In the genomic region with DNA sequence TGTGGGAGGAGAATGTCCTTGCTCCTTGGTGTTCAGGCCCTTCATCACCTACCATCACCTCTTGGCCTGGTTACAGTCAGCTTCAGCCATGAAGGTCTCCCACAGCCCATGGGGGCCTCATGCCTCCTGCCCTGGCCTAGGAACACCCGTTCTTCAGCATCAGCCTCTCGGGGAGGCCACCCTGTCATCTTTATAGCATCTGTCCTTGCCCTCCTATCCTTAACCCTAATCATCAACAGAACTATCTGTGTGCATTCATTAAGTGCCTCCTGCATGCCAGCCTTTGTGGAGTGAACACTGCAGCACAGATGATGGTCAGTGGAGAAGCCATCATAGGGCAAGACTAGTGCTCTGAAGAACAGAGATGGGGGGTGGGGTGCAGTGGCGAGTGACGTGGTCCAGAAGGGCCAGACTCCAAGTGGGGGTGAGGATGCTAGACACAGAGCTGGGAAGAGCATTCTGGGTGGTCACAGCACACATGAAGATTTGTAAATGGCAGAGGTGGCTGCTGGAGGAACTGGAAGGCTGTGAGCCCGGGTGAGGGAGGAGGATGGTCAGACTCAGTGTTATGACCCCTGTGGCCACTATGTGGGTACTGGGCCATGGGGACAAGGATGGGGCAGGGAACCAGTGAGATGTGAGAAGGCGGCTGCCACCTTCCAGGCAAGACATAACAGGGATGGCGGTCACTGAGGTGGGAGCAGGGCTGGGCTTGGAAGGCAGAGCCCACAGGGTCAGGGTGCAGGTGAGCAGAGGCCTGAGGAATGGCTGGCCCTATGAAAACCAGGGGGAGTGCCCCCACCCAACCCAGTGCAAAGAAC, we compare ENCODE assay signal across 1 cellular context.
TF ChIP-seq lines count a peak whose summit lies in the region.

No MANE protein-coding gene starts in this region.

TF ChIP-seq in GM23338, 12 proteins besides CTCF, POLR2A, EP300 and RAD21:
- TF ChIP-seq, protein P1, sequence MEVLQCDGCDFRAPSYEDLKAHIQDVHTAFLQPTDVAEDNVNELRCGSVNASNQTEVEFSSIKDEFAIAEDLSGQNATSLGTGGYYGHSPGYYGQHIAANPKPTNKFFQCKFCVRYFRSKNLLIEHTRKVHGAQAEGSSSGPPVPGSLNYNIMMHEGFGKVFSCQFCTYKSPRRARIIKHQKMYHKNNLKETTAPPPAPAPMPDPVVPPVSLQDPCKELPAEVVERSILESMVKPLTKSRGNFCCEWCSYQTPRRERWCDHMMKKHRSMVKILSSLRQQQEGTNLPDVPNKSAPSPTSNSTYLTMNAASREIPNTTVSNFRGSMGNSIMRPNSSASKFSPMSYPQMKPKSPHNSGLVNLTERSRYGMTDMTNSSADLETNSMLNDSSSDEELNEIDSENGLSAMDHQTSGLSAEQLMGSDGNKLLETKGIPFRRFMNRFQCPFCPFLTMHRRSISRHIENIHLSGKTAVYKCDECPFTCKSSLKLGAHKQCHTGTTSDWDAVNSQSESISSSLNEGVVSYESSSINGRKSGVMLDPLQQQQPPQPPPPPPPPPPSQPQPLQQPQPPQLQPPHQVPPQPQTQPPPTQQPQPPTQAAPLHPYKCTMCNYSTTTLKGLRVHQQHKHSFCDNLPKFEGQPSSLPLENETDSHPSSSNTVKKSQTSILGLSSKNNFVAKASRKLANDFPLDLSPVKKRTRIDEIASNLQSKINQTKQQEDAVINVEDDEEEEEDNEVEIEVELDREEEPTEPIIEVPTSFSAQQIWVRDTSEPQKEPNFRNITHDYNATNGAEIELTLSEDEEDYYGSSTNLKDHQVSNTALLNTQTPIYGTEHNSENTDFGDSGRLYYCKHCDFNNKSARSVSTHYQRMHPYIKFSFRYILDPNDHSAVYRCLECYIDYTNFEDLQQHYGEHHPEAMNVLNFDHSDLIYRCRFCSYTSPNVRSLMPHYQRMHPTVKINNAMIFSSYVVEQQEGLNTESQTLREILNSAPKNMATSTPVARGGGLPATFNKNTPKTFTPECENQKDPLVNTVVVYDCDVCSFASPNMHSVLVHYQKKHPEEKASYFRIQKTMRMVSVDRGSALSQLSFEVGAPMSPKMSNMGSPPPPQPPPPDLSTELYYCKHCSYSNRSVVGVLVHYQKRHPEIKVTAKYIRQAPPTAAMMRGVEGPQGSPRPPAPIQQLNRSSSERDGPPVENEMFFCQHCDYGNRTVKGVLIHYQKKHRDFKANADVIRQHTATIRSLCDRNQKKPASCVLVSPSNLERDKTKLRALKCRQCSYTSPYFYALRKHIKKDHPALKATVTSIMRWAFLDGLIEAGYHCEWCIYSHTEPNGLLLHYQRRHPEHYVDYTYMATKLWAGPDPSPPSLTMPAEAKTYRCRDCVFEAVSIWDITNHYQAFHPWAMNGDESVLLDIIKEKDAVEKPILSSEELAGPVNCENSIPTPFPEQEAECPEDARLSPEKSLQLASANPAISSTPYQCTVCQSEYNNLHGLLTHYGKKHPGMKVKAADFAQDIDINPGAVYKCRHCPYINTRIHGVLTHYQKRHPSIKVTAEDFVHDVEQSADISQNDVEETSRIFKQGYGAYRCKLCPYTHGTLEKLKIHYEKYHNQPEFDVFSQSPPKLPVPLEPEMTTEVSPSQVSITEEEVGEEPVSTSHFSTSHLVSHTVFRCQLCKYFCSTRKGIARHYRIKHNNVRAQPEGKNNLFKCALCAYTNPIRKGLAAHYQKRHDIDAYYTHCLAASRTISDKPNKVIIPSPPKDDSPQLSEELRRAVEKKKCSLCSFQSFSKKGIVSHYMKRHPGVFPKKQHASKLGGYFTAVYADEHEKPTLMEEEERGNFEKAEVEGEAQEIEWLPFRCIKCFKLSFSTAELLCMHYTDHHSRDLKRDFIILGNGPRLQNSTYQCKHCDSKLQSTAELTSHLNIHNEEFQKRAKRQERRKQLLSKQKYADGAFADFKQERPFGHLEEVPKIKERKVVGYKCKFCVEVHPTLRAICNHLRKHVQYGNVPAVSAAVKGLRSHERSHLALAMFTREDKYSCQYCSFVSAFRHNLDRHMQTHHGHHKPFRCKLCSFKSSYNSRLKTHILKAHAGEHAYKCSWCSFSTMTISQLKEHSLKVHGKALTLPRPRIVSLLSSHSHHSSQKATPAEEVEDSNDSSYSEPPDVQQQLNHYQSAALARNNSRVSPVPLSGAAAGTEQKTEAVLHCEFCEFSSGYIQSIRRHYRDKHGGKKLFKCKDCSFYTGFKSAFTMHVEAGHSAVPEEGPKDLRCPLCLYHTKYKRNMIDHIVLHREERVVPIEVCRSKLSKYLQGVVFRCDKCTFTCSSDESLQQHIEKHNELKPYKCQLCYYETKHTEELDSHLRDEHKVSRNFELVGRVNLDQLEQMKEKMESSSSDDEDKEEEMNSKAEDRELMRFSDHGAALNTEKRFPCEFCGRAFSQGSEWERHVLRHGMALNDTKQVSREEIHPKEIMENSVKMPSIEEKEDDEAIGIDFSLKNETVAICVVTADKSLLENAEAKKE (CRISPR knock-in tag; IDR thresholded peaks at IDR 0.05) = no peak
- TF ChIP-seq, protein P2, sequence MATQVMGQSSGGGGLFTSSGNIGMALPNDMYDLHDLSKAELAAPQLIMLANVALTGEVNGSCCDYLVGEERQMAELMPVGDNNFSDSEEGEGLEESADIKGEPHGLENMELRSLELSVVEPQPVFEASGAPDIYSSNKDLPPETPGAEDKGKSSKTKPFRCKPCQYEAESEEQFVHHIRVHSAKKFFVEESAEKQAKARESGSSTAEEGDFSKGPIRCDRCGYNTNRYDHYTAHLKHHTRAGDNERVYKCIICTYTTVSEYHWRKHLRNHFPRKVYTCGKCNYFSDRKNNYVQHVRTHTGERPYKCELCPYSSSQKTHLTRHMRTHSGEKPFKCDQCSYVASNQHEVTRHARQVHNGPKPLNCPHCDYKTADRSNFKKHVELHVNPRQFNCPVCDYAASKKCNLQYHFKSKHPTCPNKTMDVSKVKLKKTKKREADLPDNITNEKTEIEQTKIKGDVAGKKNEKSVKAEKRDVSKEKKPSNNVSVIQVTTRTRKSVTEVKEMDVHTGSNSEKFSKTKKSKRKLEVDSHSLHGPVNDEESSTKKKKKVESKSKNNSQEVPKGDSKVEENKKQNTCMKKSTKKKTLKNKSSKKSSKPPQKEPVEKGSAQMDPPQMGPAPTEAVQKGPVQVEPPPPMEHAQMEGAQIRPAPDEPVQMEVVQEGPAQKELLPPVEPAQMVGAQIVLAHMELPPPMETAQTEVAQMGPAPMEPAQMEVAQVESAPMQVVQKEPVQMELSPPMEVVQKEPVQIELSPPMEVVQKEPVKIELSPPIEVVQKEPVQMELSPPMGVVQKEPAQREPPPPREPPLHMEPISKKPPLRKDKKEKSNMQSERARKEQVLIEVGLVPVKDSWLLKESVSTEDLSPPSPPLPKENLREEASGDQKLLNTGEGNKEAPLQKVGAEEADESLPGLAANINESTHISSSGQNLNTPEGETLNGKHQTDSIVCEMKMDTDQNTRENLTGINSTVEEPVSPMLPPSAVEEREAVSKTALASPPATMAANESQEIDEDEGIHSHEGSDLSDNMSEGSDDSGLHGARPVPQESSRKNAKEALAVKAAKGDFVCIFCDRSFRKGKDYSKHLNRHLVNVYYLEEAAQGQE (IDR thresholded peaks at IDR 0.05; ENCODE audit: unreplicated experiment) = no peak
- TF ChIP-seq JUNB (IDR thresholded peaks at IDR 0.05; ENCODE audit: unreplicated experiment) (no peak), NANOG (IDR thresholded peaks at IDR 0.05; ENCODE audit: borderline replicate concordance) (no peak), POLR2AphosphoS5 (IDR thresholded peaks at IDR 0.05; ENCODE audit: low read depth) (no peak), ZNF114 (CRISPR knock-in tag; IDR thresholded peaks at IDR 0.05) (no peak), CREB1 (CRISPR knock-in tag; IDR thresholded peaks at IDR 0.05; ENCODE audit: low read depth) (no peak), EZH2 (IDR thresholded peaks at IDR 0.05; ENCODE audit: low read depth, unreplicated experiment) (no peak), ZNF331 (CRISPR knock-in tag; IDR thresholded peaks at IDR 0.05; ENCODE audit: low read depth) (no peak), STAT1 (IDR thresholded peaks at IDR 0.05; ENCODE audit: unreplicated experiment) (no peak), EZH2phosphoT487 (IDR thresholded peaks at IDR 0.05; ENCODE audit: unreplicated experiment) (no peak)
- TF ChIP-seq, protein P3, sequence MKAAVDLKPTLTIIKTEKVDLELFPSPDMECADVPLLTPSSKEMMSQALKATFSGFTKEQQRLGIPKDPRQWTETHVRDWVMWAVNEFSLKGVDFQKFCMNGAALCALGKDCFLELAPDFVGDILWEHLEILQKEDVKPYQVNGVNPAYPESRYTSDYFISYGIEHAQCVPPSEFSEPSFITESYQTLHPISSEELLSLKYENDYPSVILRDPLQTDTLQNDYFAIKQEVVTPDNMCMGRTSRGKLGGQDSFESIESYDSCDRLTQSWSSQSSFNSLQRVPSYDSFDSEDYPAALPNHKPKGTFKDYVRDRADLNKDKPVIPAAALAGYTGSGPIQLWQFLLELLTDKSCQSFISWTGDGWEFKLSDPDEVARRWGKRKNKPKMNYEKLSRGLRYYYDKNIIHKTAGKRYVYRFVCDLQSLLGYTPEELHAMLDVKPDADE (IDR thresholded peaks at IDR 0.05) = no peak
